8 cellular contexts compared by ENCODE assay signal in the genomic region with DNA sequence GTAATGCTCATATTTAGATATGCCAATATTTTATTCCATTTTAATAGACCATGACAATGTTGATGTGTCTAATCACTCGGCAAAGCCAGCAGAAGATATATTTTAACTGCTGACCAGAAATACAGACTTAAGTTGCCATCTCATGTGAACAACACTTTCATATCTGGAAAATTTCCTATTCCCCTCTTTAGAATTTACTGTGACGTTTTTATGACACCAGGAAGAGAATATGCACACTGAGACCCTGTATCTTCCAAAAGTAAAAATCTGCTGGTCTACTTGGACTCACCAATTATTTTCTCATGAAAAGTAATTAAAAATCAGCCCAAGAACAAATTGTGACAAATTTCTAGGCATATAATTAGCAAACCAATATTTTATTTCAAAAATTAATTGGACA. TPM values are rescaled to one million over a fixed set of nuclear protein-coding genes. Genes with fewer than 3 reads are reported as not detected.
A peak's percentile ranks its signal among the peaks of the same experiment; 100 is the strongest.
DNase-seq lines count a peak whose midpoint lies in the region; ATAC-seq, FAIRE-seq and TF ChIP-seq lines count a peak whose summit lies in the region.

No MANE protein-coding gene starts in this region.

- TF ChIP-seq CTCF in OCI-LY3 (IDR thresholded peaks at IDR 0.05; ENCODE audit: low read depth, low read length), result no peak
- no peak for TF ChIP-seq CTCF in endothelial cell of umbilical vein (IDR thresholded peaks at IDR 0.05; ENCODE audit: extremely low read depth in 1 of 2, insufficient read depth in 1 of 2, low read depth in 1 of 2, low read length in 2 of 2)
- TF ChIP-seq CTCF in pancreas (IDR thresholded peaks at IDR 0.05), result no peak
- no peak for TF ChIP-seq CTCF in GM13976 (IDR thresholded peaks at IDR 0.05; ENCODE audit: borderline replicate concordance, control extremely low read depth, extremely low read depth, insufficient read depth, missing control alignments)

- peak overlapping the region; percentile 84 for H3K4me2 ChIP-seq in OCI-LY3 (ENCODE audit: low read length)
- peak overlapping the region; percentile 100 for H3K4me2 ChIP-seq in endothelial cell of umbilical vein (ENCODE audit: insufficient read depth, low read length)

- DNase-seq in endothelial cell of umbilical vein (ENCODE audit: low read depth, low spot score), result peak; percentile 9
- no peak for DNase-seq in pancreas
- DNase-seq in LoVo (ENCODE audit: low spot score), result no peak
- no peak for DNase-seq in GM13976 (ENCODE audit: low spot score)

- H3K4me1 ChIP-seq in ES-I3 (ENCODE audit: insufficient read depth, low read length), result peaks cover 3% of the 10 kb centered on the region; the same call in 1 of the 2 replicates
- H3K4me1 ChIP-seq in OCI-LY3 (ENCODE audit: low read length), result peaks cover 27% of the 10 kb centered on the region
- peaks cover 24% of the 10 kb centered on the region for H3K4me1 ChIP-seq in endothelial cell of umbilical vein (ENCODE audit: control insufficient read depth, extremely low read depth, insufficient read depth, low read length)
- H3K4me1 ChIP-seq in pancreas, result peaks cover 0 to 24% (median 8%) of the 10 kb centered on the region in 3 donors

- no TSS peak for BruUV-seq in endothelial cell of umbilical vein (replicated peaks; lab: Mats Ljungman, UMichigan)

- POLR2A ChIA-PET in endothelial cell of umbilical vein (lab: Charles Lee), result no interaction called here

- H3K9ac ChIP-seq in ES-I3 (ENCODE audit: low read depth, low read length), result peak overlapping the region; percentile 76
- peak overlapping the region; percentile 96 for H3K9ac ChIP-seq in OCI-LY3 (ENCODE audit: low read length)
- H3K9ac ChIP-seq in endothelial cell of umbilical vein (replicated peaks; ENCODE audit: extremely low read depth, insufficient read depth, low read length), result peak overlapping the region; percentile 81

- no peak for TF ChIP-seq POLR2A in endothelial cell of umbilical vein (IDR thresholded peaks at IDR 0.05; ENCODE audit: low read depth, low read length)

- H3K9me3 ChIP-seq in ES-I3 (ENCODE audit: control insufficient read depth, insufficient read depth, low read length), result no peaks in the 10 kb centered on the region
- no peaks in the 10 kb centered on the region for H3K9me3 ChIP-seq in OCI-LY3 (ENCODE audit: insufficient read depth, low read length)
- H3K9me3 ChIP-seq in endothelial cell of umbilical vein (replicated peaks; ENCODE audit: control insufficient read depth, insufficient read depth, low read length), result no peaks in the 10 kb centered on the region
- H3K9me3 ChIP-seq in pancreas, result no peaks in the 10 kb centered on the region

- H2AFZ ChIP-seq in OCI-LY3 (ENCODE audit: low read depth, low read length) (no peak overlapping the region), endothelial cell of umbilical vein (ENCODE audit: low read depth, low read length) (no peak overlapping the region)

- peaks cover 25% of the 10 kb centered on the region for H4K20me1 ChIP-seq in OCI-LY3 (ENCODE audit: insufficient read depth, low read length)
- peaks cover 4% of the 10 kb centered on the region for H4K20me1 ChIP-seq in endothelial cell of umbilical vein (replicated peaks; ENCODE audit: control insufficient read depth, extremely low read depth, insufficient read depth, low read length)

- ATAC-seq in pancreas (no peak), HG02623 (IDR thresholded peaks at IDR 0.05; ENCODE audit: unreplicated experiment) (no peak), GM21825 (IDR thresholded peaks at IDR 0.05; ENCODE audit: unreplicated experiment) (no peak)

- peak overlapping the region; percentile 95 for H3K4me3 ChIP-seq in OCI-LY3 (ENCODE audit: low read length)
- H3K4me3 ChIP-seq in endothelial cell of umbilical vein (replicated peaks in 1 of 3; ENCODE audit: insufficient read depth in 1 of 3, low read depth in 1 of 3, low read length in 3 of 3), result peak overlapping the region; percentile 75 to 98 (median 94)
- H3K4me3 ChIP-seq in pancreas, result peak overlapping the region in 3 of 4 donors; percentile 65 to 78 (median 68)

- intact Hi-C loops in endothelial cell of umbilical vein (cut with micrococcal nuclease) (loop anchor here (5.0 to 10.0 kb wide), 4 partner anchors 379 to 1739 kb away; partner anchors contain the start of genes LHFPL6, MRPS31 and UFM1), pancreas (cut with DNase I) (no loop called here)

- FAIRE-seq in endothelial cell of umbilical vein (lab: Jason Lieb, UNC) (no peak), pancreas (lab: Jason Lieb, UNC) (no peak)

- H3K27me3 ChIP-seq in OCI-LY3 (ENCODE audit: low read depth, low read length), result no peaks in the 10 kb centered on the region
- no peaks in the 10 kb centered on the region for H3K27me3 ChIP-seq in endothelial cell of umbilical vein (ENCODE audit: control insufficient read depth in 2 of 2, insufficient read depth in 2 of 2, low read length in 2 of 2)
- H3K27me3 ChIP-seq in pancreas, result no peaks in the 10 kb centered on the region

- WGBS in pancreas, 2 donors, result 10 to 20% methylated on average over 2 of the region's 2 CpGs

- H3K79me2 ChIP-seq in OCI-LY3 (ENCODE audit: low read length) (peaks cover 87% of the 10 kb centered on the region), endothelial cell of umbilical vein (ENCODE audit: control insufficient read depth, insufficient read depth, low read length) (peaks cover 66% of the 10 kb centered on the region)

- CTCF ChIA-PET in endothelial cell of umbilical vein (lab: Charles Lee), result interaction anchor here (0.7 to 2.5 kb wide), 3 partner anchors 576 to 580 kb away, joined by 3 to 13 read pairs (median 5); no protein-coding TSS in a partner anchor

- peak overlapping the region; percentile 84; the same call in 1 of the 2 replicates for H3K27ac ChIP-seq in OCI-LY3 (ENCODE audit: low read length)
- no peak overlapping the region for H3K27ac ChIP-seq in endothelial cell of umbilical vein (ENCODE audit: insufficient read depth, low read depth, low read length)
- H3K27ac ChIP-seq in pancreas, result no peak overlapping the region

- dilution Hi-C loops in endothelial cell of umbilical vein (cut with MboI; ENCODE audit: extremely low pct_ligation_motif_present, low sequenced_read_pairs), result no loop called here

- in situ Hi-C loops in GM13976 (cut with MboI; ENCODE audit: low sequenced_read_pairs, unreplicated experiment), result no loop called here

- H3K9me1 ChIP-seq in endothelial cell of umbilical vein (replicated peaks; ENCODE audit: control insufficient read depth, extremely low read depth, insufficient read depth, low read length), result no peaks in the 10 kb centered on the region

- H3K36me3 ChIP-seq in ES-I3 (ENCODE audit: insufficient read depth, low read length) (no peaks in the 10 kb centered on the region; the same call in 1 of the 2 replicates), OCI-LY3 (replicated peaks; ENCODE audit: low read depth, low read length) (peaks cover 10% of the 10 kb centered on the region), endothelial cell of umbilical vein (ENCODE audit: control insufficient read depth in 2 of 2, extremely low read depth in 1 of 2, insufficient read depth in 2 of 2, low read length in 2 of 2) (peaks cover 0 to 2% of the 10 kb centered on the region in 2 experiments), pancreas (no peaks in the 10 kb centered on the region)

TF ChIP-seq in endothelial cell of umbilical vein, 7 proteins besides CTCF, POLR2A, EP300 and RAD21:
- TF ChIP-seq EZH2 (IDR thresholded peaks at IDR 0.05; ENCODE audit: borderline replicate concordance, low read depth, low read length, severe bottlenecking) (no peak), FOS (IDR thresholded peaks at IDR 0.05; ENCODE audit: borderline replicate concordance, insufficient read depth, low read length) (no peak), JUN (IDR thresholded peaks at IDR 0.05; ENCODE audit: borderline replicate concordance, insufficient read depth, insufficient read length, low read depth) (no peak), GATA2 (IDR thresholded peaks at IDR 0.05; ENCODE audit: insufficient read depth, insufficient read length, low read depth, low read length) (no peak)

RNA-seq across cellular contexts. Expression of gene PROSER1, which starts 2.1 kb away (rescaled TPM):
- total RNA-seq in endothelial cell of umbilical vein (40.4 and 44.1 TPM in 2 replicates), pancreas (10 to 100 TPM; 13.3 to 21.6 (median 20.2) TPM)
- polyA plus RNA-seq in endothelial cell of umbilical vein (34.2 and 38.3 TPM in 2 replicates), pancreas (10 to 100 TPM; 10.9 to 13.4 TPM)
- 15.4 and 17.7 TPM in 2 replicates for polyA plus RNA-seq in endothelial cell of umbilical vein (2011; cell fraction: cytosol; rRNA removed)
- polyA plus RNA-seq in endothelial cell of umbilical vein (2011; cell fraction: nucleus; rRNA removed), result 48.4 and 63.7 TPM in 2 replicates
- polyA plus RNA-seq in endothelial cell of umbilical vein (2012), result 24.3 and 26.6 TPM in 2 replicates
- polyA minus RNA-seq in endothelial cell of umbilical vein, result 24.2 and 27.8 TPM in 2 replicates
- polyA minus RNA-seq in endothelial cell of umbilical vein (2011; cell fraction: cytosol; rRNA and poly(A)+ RNA removed), result 10.2 TPM
- 43.2 and 60.0 TPM in 2 replicates for polyA minus RNA-seq in endothelial cell of umbilical vein (2011; cell fraction: nucleus; rRNA and poly(A)+ RNA removed)

RNA-seq across cellular contexts. Expression of gene NHLRC3, which starts 2.5 kb away (rescaled TPM):
- total RNA-seq in endothelial cell of umbilical vein, result 10.2 and 11.9 TPM in 2 replicates
- 6.9 and 7.3 TPM in 2 replicates for polyA plus RNA-seq in endothelial cell of umbilical vein
- 2.8 and 3.2 TPM in 2 replicates for polyA plus RNA-seq in endothelial cell of umbilical vein (2011; cell fraction: cytosol; rRNA removed)
- polyA plus RNA-seq in endothelial cell of umbilical vein (2011; cell fraction: nucleus; rRNA removed), result 26.3 and 29.9 TPM in 2 replicates
- polyA plus RNA-seq in endothelial cell of umbilical vein (2012), result 7.5 and 8.0 TPM in 2 replicates
- 17.5 and 18.1 TPM in 2 replicates for polyA minus RNA-seq in endothelial cell of umbilical vein
- polyA minus RNA-seq in endothelial cell of umbilical vein (2011; cell fraction: cytosol; rRNA and poly(A)+ RNA removed), result 3.2 TPM
- polyA minus RNA-seq in endothelial cell of umbilical vein (2011; cell fraction: nucleus; rRNA and poly(A)+ RNA removed), result 14.2 and 18.9 TPM in 2 replicates
- 10 to 100 TPM in 3 of 6 donors, 1 to 10 TPM in 3; 6.9 to 13.9 (median 10.0) TPM for total RNA-seq in pancreas
- polyA plus RNA-seq in pancreas, result 10 to 100 TPM in 1 of 2 donors, 1 to 10 TPM in 1; 7.3 to 15.2 TPM

RNA-seq across cellular contexts. Expression of gene STOML3, which starts 45.2 kb away (rescaled TPM):
- not detected in 2 replicates for total RNA-seq in endothelial cell of umbilical vein
- polyA plus RNA-seq in endothelial cell of umbilical vein, result not detected in 2 replicates
- not detected in 2 replicates for polyA plus RNA-seq in endothelial cell of umbilical vein (2011; cell fraction: cytosol; rRNA removed)
- not detected in 2 replicates for polyA plus RNA-seq in endothelial cell of umbilical vein (2011; cell fraction: nucleus; rRNA removed)
- polyA plus RNA-seq in endothelial cell of umbilical vein (2012), result not detected in 2 replicates
- polyA minus RNA-seq in endothelial cell of umbilical vein, result not detected in 2 replicates
- polyA minus RNA-seq in endothelial cell of umbilical vein (2011; cell fraction: cytosol; rRNA and poly(A)+ RNA removed), result not detected
- not detected in 2 replicates for polyA minus RNA-seq in endothelial cell of umbilical vein (2011; cell fraction: nucleus; rRNA and poly(A)+ RNA removed)
- total RNA-seq in pancreas, result not detected
- polyA plus RNA-seq in pancreas, result under 1 TPM in 1 of 2 donors, not detected in 1; 0.07 TPM
